ENCODE assay signal across 15 cellular contexts in the genomic region with DNA sequence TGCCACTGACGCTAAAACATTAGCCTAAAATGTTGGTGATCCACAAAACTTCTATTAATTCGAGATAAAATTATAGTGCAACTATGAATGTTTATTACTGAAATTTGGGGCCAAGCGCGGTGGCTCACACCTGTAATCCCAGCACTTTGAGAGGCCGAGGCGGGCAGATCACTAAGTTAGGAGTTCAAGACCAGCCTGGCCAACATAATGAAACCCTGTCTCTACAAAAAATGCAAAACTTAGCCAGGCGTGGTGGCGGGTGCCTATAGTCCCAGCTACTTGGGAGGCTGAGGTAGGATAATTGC. TPM values are rescaled to one million over a fixed set of nuclear protein-coding genes. Genes with fewer than 3 reads are reported as not detected.
DNase-seq lines count a peak whose midpoint lies in the region; ATAC-seq, FAIRE-seq and TF ChIP-seq lines count a peak whose summit lies in the region.
"Not testable (repeated sequence)": the region's sequence is repeated elsewhere in the genome, so short reads cannot be mapped to it uniquely, and the experiment has no call there.
"Had no signal": no experiment of that assay in that cellular context is flagged by ENCODE, and none has a peak within 500 bp of the region (broad histone marks: within the 10 kb centered on the region; RNA-seq: fewer than 3 reads in every experiment).

No MANE protein-coding gene starts in this region.

- not testable (repeated sequence) for FAIRE-seq in A549 (lab: Jason Lieb, UNC)

- H3K9me3 Mint-ChIP-seq in Caco-2 (ENCODE audit: unreplicated experiment); central memory CD8-positive, alpha-beta T cell; mesothelial cell of epicardium; type B pancreatic cell: not testable (repeated sequence)

- peaks cover 18% of the 10 kb centered on the region for H3K27me3 Mint-ChIP-seq in Caco-2 (ENCODE audit: insufficient read depth, unreplicated experiment)
- peaks cover 43% of the 10 kb centered on the region for H3K27me3 Mint-ChIP-seq in central memory CD8-positive, alpha-beta T cell
- H3K27me3 Mint-ChIP-seq in mesothelial cell of epicardium (ENCODE audit: low read depth): peaks cover 50% of the 10 kb centered on the region
- H3K27me3 Mint-ChIP-seq in type B pancreatic cell: peaks cover 48% of the 10 kb centered on the region

- not testable (repeated sequence) for H3K4me1 Mint-ChIP-seq in Caco-2 (ENCODE audit: low read depth, unreplicated experiment); central memory CD8-positive, alpha-beta T cell; mesothelial cell of epicardium
- H3K4me1 Mint-ChIP-seq in type B pancreatic cell (ENCODE audit: unreplicated experiment): peaks cover 17% of the 10 kb centered on the region

- POLR2A ChIA-PET in A549 (lab: Yijun Ruan, JAX): interaction anchor here (1.2 to 2.2 kb wide), 3 partner anchors 21 to 246 kb away, joined by 4 to 10 read pairs (median 4); no protein-coding TSS in a partner anchor
- POLR2A ChIA-PET in Caco-2 (lab: Charles Lee); Panc1 (lab: Charles Lee): not testable (repeated sequence)

- WGBS in A549 (ENCODE audit: missing lambda C conversion rate): 30% methylated on average over 8 of the region's 8 CpGs

- not testable (repeated sequence) for H3K9me3 ChIP-seq in A549; Caco-2; Panc1 (ENCODE audit: control insufficient read depth, insufficient read depth, low read depth, low read length)

- not testable (repeated sequence) for H3K27ac ChIP-seq in A549; Panc1 (ENCODE audit: low read length); VCaP

- TF ChIP-seq POLR2A in A549 (IDR thresholded peaks at IDR 0.05; ENCODE audit: low read length): not testable (repeated sequence)

- in situ Hi-C loops in Panc1 (cut with HindIII; ENCODE audit: low pct_unique_long_range_greater_than_20kb, low sequenced_read_pairs): not testable (repeated sequence)

- H3K36me3 Mint-ChIP-seq in Caco-2 (ENCODE audit: insufficient read depth, unreplicated experiment): peaks cover 33% of the 10 kb centered on the region
- H3K36me3 Mint-ChIP-seq in central memory CD8-positive, alpha-beta T cell (ENCODE audit: insufficient read depth); mesothelial cell of epicardium; type B pancreatic cell: not testable (repeated sequence)

- not testable (repeated sequence) for DNase-seq in A549 (ENCODE audit: low read depth in 1 of 2, low spot score in 1 of 2); Caco-2; Panc1 (ENCODE audit: low read depth, low spot score); central memory CD8-positive, alpha-beta T cell (ENCODE audit: low spot score in 2 of 2); mesothelial cell of epicardium (ENCODE audit: low spot score in 2 of 2, unreplicated experiment in 2 of 2); type B pancreatic cell (ENCODE audit: extremely low spot score, unreplicated experiment)

- not testable (repeated sequence) for TF ChIP-seq RAD21 in A549 (conservative IDR thresholded peaks at IDR 0.05 in 1 of 2, IDR thresholded peaks at IDR 0.05 in 1 of 2)

- not testable (repeated sequence) for TF ChIP-seq EP300 in A549 (IDR thresholded peaks at IDR 0.05)

- H3K27ac Mint-ChIP-seq in Caco-2 (ENCODE audit: unreplicated experiment) (peak overlapping the region; percentile 34), type B pancreatic cell (peak overlapping the region; percentile 58)
- peak overlapping the region; percentile 19 for H3K27ac Mint-ChIP-seq in central memory CD8-positive, alpha-beta T cell (ENCODE audit: low read depth)
- H3K27ac Mint-ChIP-seq in mesothelial cell of epicardium: not testable (repeated sequence)

- peak overlapping the region; percentile 42; the same call in 1 of the 3 replicates for H3K4me2 ChIP-seq in A549

- CTCF ChIA-PET in A549 (lab: Yijun Ruan, JAX): interaction anchor here (0.6 to 14.0 kb wide), 71 partner anchors 9 to 432 kb away, joined by 3 to 272 read pairs (median 4); partner anchors contain the start of genes CLEC11A, GPR32, NAPSA and SHANK1
- CTCF ChIA-PET in Caco-2 (lab: Charles Lee): interaction anchor here (0.6 to 1.3 kb wide), 9 partner anchors 19 to 536 kb away, joined by 3 to 11 read pairs (median 4); no protein-coding TSS in a partner anchor
- CTCF ChIA-PET in Panc1 (lab: Charles Lee): interaction anchor here (1.0 to 1.2 kb wide), 3 partner anchors 83 to 246 kb away, joined by 3 read pairs; no protein-coding TSS in a partner anchor

- H3K36me3 ChIP-seq in Caco-2 (ENCODE audit: control insufficient read depth, insufficient read depth, low read length); Panc1 (ENCODE audit: control insufficient read depth, insufficient read depth, low read length): not testable (repeated sequence)

- not testable (repeated sequence) for H3K4me1 ChIP-seq in A549; Caco-2; Panc1 (ENCODE audit: control insufficient read depth, insufficient read depth, low read length)

- H3K27me3 ChIP-seq in Caco-2 (replicated peaks; ENCODE audit: control insufficient read depth, insufficient read depth, low read length); Panc1 (ENCODE audit: control insufficient read depth, insufficient read depth, low read length): not testable (repeated sequence)

- not testable (repeated sequence) for H3K4me3 Mint-ChIP-seq in Caco-2 (ENCODE audit: unreplicated experiment); central memory CD8-positive, alpha-beta T cell; mesothelial cell of epicardium; type B pancreatic cell

- not testable (repeated sequence) for H3K4me3 ChIP-seq in A549; Caco-2 (ENCODE audit: low read depth, low read length); Panc1 (ENCODE audit: low read depth in 2 of 2, low read length in 2 of 2)

- intact Hi-C loops in Caco-2 (cut with micrococcal nuclease; ENCODE audit: unreplicated experiment) (loop anchor here (1.0 to 5.0 kb wide), 5 partner anchors 61 to 427 kb away; partner anchors contain the start of gene CLEC11A), Panc1 (cut with micrococcal nuclease; ENCODE audit: unreplicated experiment) (loop anchor here (5.0 kb wide), 2 partner anchors 76 to 246 kb away; no protein-coding TSS in a partner anchor)

- BruUV-seq in Caco-2 (replicated peaks; lab: Mats Ljungman, UMichigan); Panc1 (replicated peaks; lab: Mats Ljungman, UMichigan): not testable (repeated sequence)

- not testable (repeated sequence) for ATAC-seq in A549; central memory CD8-positive, alpha-beta T cell (replicated peaks; ENCODE audit: extremely low read depth, poor library complexity, severe bottlenecking)
- ATAC-seq in Panc1: 0 out of 2 replicates have a peak, but pooled peaks have one; percentile 13

- TF ChIP-seq CTCF in A549 (IDR thresholded peaks at IDR 0.05); Caco-2 (IDR thresholded peaks at IDR 0.05; ENCODE audit: insufficient read depth in 1 of 2, low read depth in 1 of 2, low read length in 1 of 2, severe bottlenecking in 1 of 2, unreplicated experiment in 1 of 2); Panc1 (IDR thresholded peaks at IDR 0.05); type B pancreatic cell (conservative IDR thresholded peaks at IDR 0.05): not testable (repeated sequence)
- peak; percentile 15 for TF ChIP-seq CTCF in LNCAP (IDR thresholded peaks at IDR 0.05)
- peak; percentile 45 for TF ChIP-seq CTCF in VCaP (conservative IDR thresholded peaks at IDR 0.05)
- TF ChIP-seq CTCF in mesothelial cell of epicardium (IDR thresholded peaks at IDR 0.05; ENCODE audit: unreplicated experiment): peak; percentile 38

RNA-seq across cellular contexts. Expression of gene ACP4, which starts 6.4 kb away (rescaled TPM):
- polyA plus RNA-seq in A549 (2011; rRNA removed): not detected in 2 replicates
- polyA plus RNA-seq in A549 (2012; cell fraction: cytosol; rRNA removed): not detected in 2 replicates
- polyA plus RNA-seq in A549 (2012; cell fraction: nucleus; rRNA removed): not detected in 2 replicates
- not detected in 3 replicates for polyA plus RNA-seq in A549 (2017; fragmentation: RNase III; extraction: RNeasy Plus Mini Kit Qiagen cat#74134 plus additional on column Dnase treatment)
- polyA minus RNA-seq in A549 (2011; rRNA and poly(A)+ RNA removed): not detected in 2 replicates
- not detected in 2 replicates for total RNA-seq in Caco-2 (2022)
- total RNA-seq in Panc1 (2021; ENCODE audit: unreplicated experiment): not detected
- polyA plus RNA-seq in Panc1 (2012; ENCODE audit: insufficient read length): 0.16 TPM
- not detected in 3 replicates for total RNA-seq in mesothelial cell of epicardium
- not detected in 2 replicates for total RNA-seq in type B pancreatic cell (ENCODE audit: low replicate concordance)
- total RNA-seq: A172; CD8-positive, alpha-beta T cell; G401; GM12878; H1; HT-29 had no signal
- polyA plus RNA-seq: BJ, GM12878, H1 had no signal

RNA-seq across cellular contexts. Expression of gene GPR32, which starts 13.5 kb away (rescaled TPM):
- polyA plus RNA-seq in A549 (2011; rRNA removed) (not detected in 2 replicates), A549 (2017; fragmentation: RNase III; extraction: RNeasy Plus Mini Kit Qiagen cat#74134 plus additional on column Dnase treatment) (not detected in 3 replicates)
- polyA plus RNA-seq in A549 (2012; cell fraction: cytosol; rRNA removed): not detected in 2 replicates
- not detected in 2 replicates for polyA plus RNA-seq in A549 (2012; cell fraction: nucleus; rRNA removed)
- polyA minus RNA-seq in A549 (2011; rRNA and poly(A)+ RNA removed): not detected in 2 replicates
- total RNA-seq in Caco-2 (2022) (not detected in 2 replicates), Panc1 (2021; ENCODE audit: unreplicated experiment) (not detected), mesothelial cell of epicardium (not detected in 3 replicates), type B pancreatic cell (ENCODE audit: low replicate concordance) (not detected in 2 replicates)
- polyA plus RNA-seq in Panc1 (2012; ENCODE audit: insufficient read length): not detected
- total RNA-seq: A172; CD8-positive, alpha-beta T cell; G401; GM12878; H1; HT-29 had no signal
- polyA plus RNA-seq: BJ, GM12878, H1 had no signal

RNA-seq across cellular contexts. Expression of gene KLK1, which starts 39.8 kb away (rescaled TPM):
- 0.25 and 0.30 TPM in 2 replicates for polyA plus RNA-seq in A549 (2011; rRNA removed)
- polyA plus RNA-seq in A549 (2012; cell fraction: cytosol; rRNA removed): 0.11 and 0.12 TPM in 2 replicates
- 0.07 and 0.12 TPM in 2 replicates for polyA plus RNA-seq in A549 (2012; cell fraction: nucleus; rRNA removed)
- not detected in 3 replicates for polyA plus RNA-seq in A549 (2017; fragmentation: RNase III; extraction: RNeasy Plus Mini Kit Qiagen cat#74134 plus additional on column Dnase treatment)
- polyA minus RNA-seq in A549 (2011; rRNA and poly(A)+ RNA removed): 0.97 TPM in 1 of 2 replicates, not detected in the other
- 0.73 and 1.1 TPM in 2 replicates for total RNA-seq in Caco-2 (2022)
- 0.31 TPM for total RNA-seq in Panc1 (2021; ENCODE audit: unreplicated experiment)
- not detected for polyA plus RNA-seq in Panc1 (2012; ENCODE audit: insufficient read length)
- 0.27 to 0.40 TPM in 2 of 3 replicates, not detected in the other for total RNA-seq in mesothelial cell of epicardium
- total RNA-seq in type B pancreatic cell (ENCODE audit: low replicate concordance): 1.5 and 2.9 TPM in 2 replicates
- total RNA-seq: A172; CD8-positive, alpha-beta T cell; G401 had no signal

RNA-seq across cellular contexts. Expression of gene KLK15, which starts 49.6 kb away (rescaled TPM):
- polyA plus RNA-seq in A549 (2011; rRNA removed) (not detected in 2 replicates), A549 (2017; fragmentation: RNase III; extraction: RNeasy Plus Mini Kit Qiagen cat#74134 plus additional on column Dnase treatment) (not detected in 3 replicates)
- polyA plus RNA-seq in A549 (2012; cell fraction: cytosol; rRNA removed): not detected in 2 replicates
- not detected in 2 replicates for polyA plus RNA-seq in A549 (2012; cell fraction: nucleus; rRNA removed)
- polyA minus RNA-seq in A549 (2011; rRNA and poly(A)+ RNA removed): not detected in 2 replicates
- total RNA-seq in Caco-2 (2022) (not detected in 2 replicates), Panc1 (2021; ENCODE audit: unreplicated experiment) (not detected), mesothelial cell of epicardium (not detected in 3 replicates), type B pancreatic cell (ENCODE audit: low replicate concordance) (0.26 TPM in 1 of 2 replicates, not detected in the other)
- not detected for polyA plus RNA-seq in Panc1 (2012; ENCODE audit: insufficient read length)
- total RNA-seq: A172; CD8-positive, alpha-beta T cell; G401; GM12878; H1; HT-29 had no signal
- polyA plus RNA-seq: BJ, H1 had no signal
